18 cellular contexts compared by ENCODE assay signal in the genomic region with DNA sequence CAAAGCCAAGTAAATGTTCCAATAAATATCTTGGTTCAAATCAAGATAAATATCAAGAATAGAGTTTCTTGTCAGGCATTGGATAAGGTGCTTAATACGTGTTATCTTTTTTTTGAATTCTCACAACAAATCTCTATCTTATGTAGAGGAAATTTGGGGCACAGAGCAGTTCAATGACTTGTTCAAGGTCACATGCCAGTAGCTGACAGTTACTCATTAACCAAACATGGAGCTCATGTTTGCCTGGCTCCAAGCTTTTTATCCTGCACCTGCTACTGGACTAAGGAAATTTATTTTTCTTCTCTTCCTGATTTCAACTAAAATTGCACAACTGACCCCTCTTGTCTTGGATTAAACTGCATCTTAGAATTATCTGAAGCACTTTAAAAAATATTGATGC.
"Had no signal": no experiment of that assay in that cellular context is flagged by ENCODE, and none has a peak within 500 bp of the region (broad histone marks: within the 10 kb centered on the region; RNA-seq: fewer than 3 reads in every experiment).

No MANE protein-coding gene starts in this region.

- H3K4me1 Mint-ChIP-seq: neural progenitor cell; stimulated activated naive CD8-positive, alpha-beta T cell treated with anti-CD3 and anti-CD28 coated beads, Interleukin-15, amount 100 ng/mL, for 72 hours had no signal

- FAIRE-seq: endometrium had no signal

- H3K9ac ChIP-seq: neural progenitor cell had no signal

- H3K27me3 ChIP-seq: cardiac muscle cell, foreskin keratinocyte, neural progenitor cell, tibial artery had no signal

- DNase-seq: activated CD4-positive, alpha-beta memory T cell treated with anti-CD3 and anti-CD28 coated beads, Interleukin-2, amount 10 ng/mL, durations not matched to agents 7 days and 5 days; activated CD4-positive, alpha-beta T cell treated with anti-CD3 and anti-CD28 coated beads, Interleukin-2, amount 10 ng/mL, durations not matched to agents 24 days and 14 days; activated gamma-delta T cell; activated naive CD4-positive, alpha-beta T cell treated with anti-CD3 and anti-CD28 coated beads, Interleukin-2, amount 50 U/mL, for 16 hours; activated naive CD8-positive, alpha-beta T cell treated with anti-CD3 and anti-CD28 coated beads, Interleukin-2, amount 50 U/mL, for 24 hours; foreskin keratinocyte; immature natural killer cell; lower lobe of right lung; naive thymus-derived CD4-positive, alpha-beta T cell; retina; stimulated activated CD4-positive, alpha-beta T cell treated with anti-CD3 and anti-CD28 coated beads, Interleukin-1b, Interleukin-23, amount 100 ng/mL, for 48 hours; stimulated activated naive CD8-positive, alpha-beta T cell treated with anti-CD3 and anti-CD28 coated beads, Interleukin-15, amount 100 ng/mL, for 72 hours; T-helper 17 cell; tibial artery had no signal

- H3K4me3 ChIP-seq: cardiac muscle cell, lower lobe of right lung, neural progenitor cell, tibial artery had no signal

- H3K9me3 Mint-ChIP-seq: activated CD4-positive, alpha-beta memory T cell treated with anti-CD3 and anti-CD28 coated beads, Interleukin-2, amount 10 ng/mL, durations not matched to agents 7 days and 5 days; activated CD4-positive, alpha-beta T cell treated with anti-CD3 and anti-CD28 coated beads, Interleukin-2, amount 10 ng/mL, durations not matched to agents 24 days and 14 days; activated naive CD8-positive, alpha-beta T cell treated with anti-CD3 and anti-CD28 coated beads, Interleukin-2, amount 50 U/mL, for 24 hours; activated T-helper 1 cell treated with anti-CD3 and anti-CD28 coated beads, Interleukin-12 subunit alpha, Interleukin-12 subunit beta, Interleukin-2, Interleukin-4 antibody, amounts not matched to agents 30 ng/mL and 10 ng/mL and 1 ng/mL, durations not matched to agents 14 hours and 24 hours and 36 hours; immature natural killer cell; naive thymus-derived CD4-positive, alpha-beta T cell; neural progenitor cell; stimulated activated naive CD8-positive, alpha-beta T cell treated with anti-CD3 and anti-CD28 coated beads, Interleukin-15, amount 100 ng/mL, for 72 hours had no signal

- H3K27me3 Mint-ChIP-seq: activated CD4-positive, alpha-beta memory T cell treated with anti-CD3 and anti-CD28 coated beads, Interleukin-2, amount 10 ng/mL, durations not matched to agents 7 days and 5 days; activated CD4-positive, alpha-beta T cell treated with anti-CD3 and anti-CD28 coated beads, Interleukin-2, amount 10 ng/mL, durations not matched to agents 24 days and 14 days; activated naive CD8-positive, alpha-beta T cell treated with anti-CD3 and anti-CD28 coated beads, Interleukin-2, amount 50 U/mL, for 24 hours; naive thymus-derived CD4-positive, alpha-beta T cell; stimulated activated naive CD8-positive, alpha-beta T cell treated with anti-CD3 and anti-CD28 coated beads, Interleukin-15, amount 100 ng/mL, for 72 hours; T-helper 17 cell had no signal

- ATAC-seq: activated naive CD8-positive, alpha-beta T cell treated with anti-CD3 and anti-CD28 coated beads, Interleukin-2, amount 50 U/mL, for 24 hours; foreskin keratinocyte; lower lobe of right lung; naive thymus-derived CD4-positive, alpha-beta T cell; stimulated activated naive CD8-positive, alpha-beta T cell treated with anti-CD3 and anti-CD28 coated beads, Interleukin-15, amount 100 ng/mL, for 72 hours; T-helper 17 cell had no signal

- H3K36me3 ChIP-seq: cardiac muscle cell, neural progenitor cell had no signal

- H3K27ac Mint-ChIP-seq: activated CD4-positive, alpha-beta memory T cell treated with anti-CD3 and anti-CD28 coated beads, Interleukin-2, amount 10 ng/mL, durations not matched to agents 7 days and 5 days; activated CD4-positive, alpha-beta T cell treated with anti-CD3 and anti-CD28 coated beads, Interleukin-2, amount 10 ng/mL, durations not matched to agents 24 days and 14 days; activated naive CD8-positive, alpha-beta T cell treated with anti-CD3 and anti-CD28 coated beads, Interleukin-2, amount 50 U/mL, for 24 hours; activated T-helper 1 cell treated with anti-CD3 and anti-CD28 coated beads, Interleukin-12 subunit alpha, Interleukin-12 subunit beta, Interleukin-2, Interleukin-4 antibody, amounts not matched to agents 30 ng/mL and 10 ng/mL and 1 ng/mL, durations not matched to agents 14 hours and 24 hours and 36 hours; naive thymus-derived CD4-positive, alpha-beta T cell; neural progenitor cell; T-helper 17 cell had no signal

- H2AFZ ChIP-seq: neural progenitor cell had no signal

- H3K9me3 ChIP-seq: lower lobe of right lung, tibial artery had no signal

- H3K36me3 Mint-ChIP-seq: neural progenitor cell had no signal

- H3K4me1 ChIP-seq: neural progenitor cell had no signal

- H3K27ac ChIP-seq: cardiac muscle cell, foreskin keratinocyte, lower lobe of right lung, neural progenitor cell, tibial artery had no signal

- H3K4me2 ChIP-seq: neural progenitor cell had no signal

- H3K4me3 Mint-ChIP-seq: activated CD4-positive, alpha-beta memory T cell treated with anti-CD3 and anti-CD28 coated beads, Interleukin-2, amount 10 ng/mL, durations not matched to agents 7 days and 5 days; activated CD4-positive, alpha-beta T cell treated with anti-CD3 and anti-CD28 coated beads, Interleukin-2, amount 10 ng/mL, durations not matched to agents 24 days and 14 days; activated naive CD8-positive, alpha-beta T cell treated with anti-CD3 and anti-CD28 coated beads, Interleukin-2, amount 50 U/mL, for 24 hours; activated T-helper 1 cell treated with anti-CD3 and anti-CD28 coated beads, Interleukin-12 subunit alpha, Interleukin-12 subunit beta, Interleukin-2, Interleukin-4 antibody, amounts not matched to agents 30 ng/mL and 10 ng/mL and 1 ng/mL, durations not matched to agents 14 hours and 24 hours and 36 hours; immature natural killer cell; naive thymus-derived CD4-positive, alpha-beta T cell; neural progenitor cell; stimulated activated naive CD8-positive, alpha-beta T cell treated with anti-CD3 and anti-CD28 coated beads, Interleukin-15, amount 100 ng/mL, for 72 hours; T-helper 17 cell had no signal
